Comparison of ENCODE assay signal across 27 cellular contexts in the genomic region with DNA sequence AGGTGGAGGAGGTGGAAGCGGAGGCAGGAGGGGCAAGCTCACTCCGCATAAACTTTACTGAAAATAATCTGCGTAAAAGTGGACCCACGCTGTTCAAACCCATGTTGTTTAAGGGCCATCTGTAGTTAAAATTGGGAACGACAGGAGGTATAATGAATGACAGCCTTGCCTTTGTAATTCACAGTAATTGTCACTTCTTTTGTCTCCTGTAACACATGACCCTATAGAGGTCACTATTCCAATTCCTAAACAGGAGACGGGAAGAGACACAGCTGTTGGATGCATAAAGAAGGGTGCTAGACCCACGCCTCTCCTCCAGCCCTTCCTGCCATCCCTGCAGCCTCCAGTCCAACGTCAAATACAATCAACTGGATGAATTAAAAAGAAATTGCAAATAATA.
"Had no signal": no experiment of that assay in that cellular context is flagged by ENCODE, and none has a peak within 500 bp of the region (broad histone marks: within the 10 kb centered on the region; RNA-seq: fewer than 3 reads in every experiment).

No MANE protein-coding gene starts in this region.

- H3K36me3 ChIP-seq: brain microvascular endothelial cell, ovary had no signal

- DNase-seq: activated CD4-positive, alpha-beta T cell treated with anti-CD3 and anti-CD28 coated beads for 4 hours; activated CD4-positive, alpha-beta T cell treated with anti-CD3 and anti-CD28 coated beads, Interleukin-2, amount 50 U/mL, for 48 hours; activated CD8-positive, alpha-beta memory T cell treated with anti-CD3 and anti-CD28 coated beads for 24 hours; activated gamma-delta T cell; activated naive CD4-positive, alpha-beta T cell treated with anti-CD3 and anti-CD28 coated beads, Interleukin-2, amount 10 ng/mL, durations not matched to agents 7 days and 5 days; activated naive CD8-positive, alpha-beta T cell treated with anti-CD3 and anti-CD28 coated beads, Interleukin-2, amount 10 ng/mL, durations not matched to agents 7 days and 5 days; brain microvascular endothelial cell; effector memory CD8-positive, alpha-beta T cell; kidney; left colon; mammary epithelial cell; naive B cell; nephron progenitor cell; ovary; stimulated activated CD4-positive, alpha-beta T cell treated with anti-CD3 and anti-CD28 coated beads, Interleukin-12 subunit alpha, Interleukin-12 subunit beta, amount 100 ng/mL, for 4 hours; stimulated activated CD4-positive, alpha-beta T cell treated with anti-CD3 and anti-CD28 coated beads, Interleukin-4, amount 100 ng/mL, for 1 hour; stimulated activated naive CD8-positive, alpha-beta T cell treated with anti-CD3 and anti-CD28 coated beads, Interleukin-15, Interleukin-2, amounts not matched to agents 100 U/mL and 50 U/mL, for 24 hours; testis; transverse colon had no signal

- H2AFZ ChIP-seq: hepatocyte had no signal

- H3K4me3 ChIP-seq: ascending aorta, coronary artery, gastroesophageal sphincter, hepatocyte, ovary, skin epidermis, testis, transverse colon had no signal

- H3K4me1 Mint-ChIP-seq: activated naive CD4-positive, alpha-beta T cell treated with anti-CD3 and anti-CD28 coated beads, Interleukin-2, amount 10 ng/mL, durations not matched to agents 7 days and 5 days; naive B cell; nephron progenitor cell had no signal

- H3K9me3 Mint-ChIP-seq: naive B cell, nephron progenitor cell had no signal

- H3K79me2 ChIP-seq: hepatocyte had no signal

- ATAC-seq: effector memory CD8-positive, alpha-beta T cell; gastroesophageal sphincter; left colon; sciatic nerve; stimulated activated naive CD8-positive, alpha-beta T cell treated with anti-CD3 and anti-CD28 coated beads, Interleukin-15, Interleukin-2, amounts not matched to agents 100 U/mL and 50 U/mL, for 24 hours had no signal

- H3K27me3 ChIP-seq: ascending aorta, brain microvascular endothelial cell, gastroesophageal sphincter, hepatocyte, neutrophil, ovary, testis, transverse colon had no signal

- H3K4me2 ChIP-seq: hepatocyte had no signal

- H3K4me1 ChIP-seq: ascending aorta, gastroesophageal sphincter, testis, transverse colon had no signal

- H3K27ac ChIP-seq: ascending aorta, brain microvascular endothelial cell, coronary artery, gastroesophageal sphincter, hepatocyte, neutrophil, ovary, skin epidermis, testis, transverse colon had no signal

- H3K4me3 Mint-ChIP-seq: activated naive CD4-positive, alpha-beta T cell treated with anti-CD3 and anti-CD28 coated beads, Interleukin-2, amount 10 ng/mL, durations not matched to agents 7 days and 5 days; activated naive CD8-positive, alpha-beta T cell treated with anti-CD3 and anti-CD28 coated beads, Interleukin-2, amount 10 ng/mL, durations not matched to agents 7 days and 5 days; effector memory CD8-positive, alpha-beta T cell; naive B cell; nephron progenitor cell had no signal

- H3K27ac Mint-ChIP-seq: activated naive CD8-positive, alpha-beta T cell treated with anti-CD3 and anti-CD28 coated beads, Interleukin-2, amount 10 ng/mL, durations not matched to agents 7 days and 5 days; effector memory CD8-positive, alpha-beta T cell; nephron progenitor cell; progenitor cell of endocrine pancreas had no signal

- H3K27me3 Mint-ChIP-seq: activated naive CD4-positive, alpha-beta T cell treated with anti-CD3 and anti-CD28 coated beads, Interleukin-2, amount 10 ng/mL, durations not matched to agents 7 days and 5 days; activated naive CD8-positive, alpha-beta T cell treated with anti-CD3 and anti-CD28 coated beads, Interleukin-2, amount 10 ng/mL, durations not matched to agents 7 days and 5 days; effector memory CD8-positive, alpha-beta T cell; naive B cell; progenitor cell of endocrine pancreas had no signal
